Comparison of ENCODE assay signal across 16 cellular contexts in the genomic region with DNA sequence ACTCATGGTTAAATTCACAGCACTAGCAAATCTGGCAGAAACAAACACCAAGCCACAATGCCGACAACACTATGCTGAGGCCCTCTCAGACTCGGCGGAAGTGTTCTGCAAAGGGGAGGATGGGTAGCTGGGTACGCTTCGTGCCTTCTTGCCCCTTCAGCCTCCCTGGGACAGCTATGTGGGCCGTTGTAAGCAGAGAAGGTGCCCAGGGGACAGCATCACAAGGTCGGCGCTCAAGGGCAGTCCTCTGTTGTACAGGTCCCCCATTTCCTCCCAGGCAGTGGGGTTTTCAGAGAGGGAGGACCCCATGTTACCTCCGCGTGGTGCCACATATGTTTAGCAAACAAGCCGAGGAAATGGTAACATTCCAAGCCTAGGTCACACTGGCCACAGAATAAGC.
DNase-seq lines count a peak whose midpoint lies in the region; ATAC-seq and TF ChIP-seq lines count a peak whose summit lies in the region.
"Had no signal": no experiment of that assay in that cellular context is flagged by ENCODE, and none has a peak within 500 bp of the region (broad histone marks: within the 10 kb centered on the region; RNA-seq: fewer than 3 reads in every experiment).

No MANE protein-coding gene starts in this region.

- intact Hi-C loops in Right ventricle myocardium superior (cut with DNase I): no loop called here
- intact Hi-C loops in Right ventricle myocardium inferior (cut with DNase I): no loop called here
- intact Hi-C loops in Panc1 (cut with micrococcal nuclease; ENCODE audit: unreplicated experiment): no loop called here
- intact Hi-C loops in posterior vena cava (cut with DNase I): no loop called here

- TF ChIP-seq EP300 in gastroesophageal sphincter (IDR thresholded peaks at IDR 0.05): no peak

- H3K4me3 ChIP-seq in Panc1 (ENCODE audit: low read depth in 2 of 2, low read length in 2 of 2) (no peak overlapping the region), gastroesophageal sphincter (no peak overlapping the region)
- H3K4me3 ChIP-seq: BLaER1 treated with 17β-estradiol and CSF1 and Interleukin-3, amounts not matched to agents 10 nM and 100 nM had no signal

- no CpG with 5 or more reads among the region's 11 CpGs for WGBS in gastroesophageal sphincter (ENCODE audit: low coverage in 1 of 2), 2 donors

- CTCF ChIA-PET in Panc1 (lab: Charles Lee): no interaction called here

- H3K36me3 ChIP-seq in Panc1 (ENCODE audit: control insufficient read depth, insufficient read depth, low read length) (peaks cover 4% of the 10 kb centered on the region), gastroesophageal sphincter (peaks cover 0 to 88% of the 10 kb centered on the region in 2 donors)

- POLR2A ChIA-PET in Panc1 (lab: Charles Lee): no interaction called here

- H3K4me1 ChIP-seq in Panc1 (ENCODE audit: control insufficient read depth, insufficient read depth, low read length) (peaks cover 92% of the 10 kb centered on the region), gastroesophageal sphincter (peaks cover 0 to 56% (median 9%) of the 10 kb centered on the region in 3 donors)

- H3K27me3 ChIP-seq in Panc1 (ENCODE audit: control insufficient read depth, insufficient read depth, low read length) (no peaks in the 10 kb centered on the region), gastroesophageal sphincter (no peaks in the 10 kb centered on the region)

- ATAC-seq in Right ventricle myocardium superior (ENCODE audit: poor library complexity) (no peak), Right ventricle myocardium inferior (no peak), Panc1 (no peak), gastroesophageal sphincter (no peak), GM21717 (IDR thresholded peaks at IDR 0.05; ENCODE audit: unreplicated experiment) (no peak), GM19351 (IDR thresholded peaks at IDR 0.05; ENCODE audit: unreplicated experiment) (no peak)

- no TSS peak for BruUV-seq in Panc1 (replicated peaks; lab: Mats Ljungman, UMichigan)

- in situ Hi-C loops in Panc1 (cut with HindIII; ENCODE audit: low pct_unique_long_range_greater_than_20kb, low sequenced_read_pairs): no loop called here

- H3K27ac ChIP-seq in Panc1 (ENCODE audit: low read length) (peak overlapping the region; percentile 94), gastroesophageal sphincter (peak overlapping the region in 3 of 4 donors; percentile 30 to 51 (median 31))
- H3K27ac ChIP-seq: BLaER1 treated with 17β-estradiol and CSF1 and Interleukin-3, amounts not matched to agents 10 nM and 100 nM had no signal

- TF ChIP-seq CTCF in Panc1 (IDR thresholded peaks at IDR 0.05) (no peak), gastroesophageal sphincter (IDR thresholded peaks at IDR 0.05) (no peak)

- H3K9me3 ChIP-seq in Panc1 (ENCODE audit: control insufficient read depth, insufficient read depth, low read depth, low read length): no peaks in the 10 kb centered on the region
- no peaks in the 10 kb centered on the region for H3K9me3 ChIP-seq in gastroesophageal sphincter
- H3K9me3 ChIP-seq: BLaER1 treated with 17β-estradiol and CSF1 and Interleukin-3, amounts not matched to agents 10 nM and 100 nM had no signal

- DNase-seq in Right ventricle myocardium superior (peak; percentile 23), Right ventricle myocardium inferior (ENCODE audit: missing footprints) (no peak), Panc1 (ENCODE audit: low read depth, low spot score) (no peak), posterior vena cava (ENCODE audit: low spot score) (peak; percentile 54), dedifferentiated amniotic fluid mesenchymal stem cell (ENCODE audit: extremely low spot score) (no peak)
- DNase-seq: 8988T, Kasumi-1, NCI-H1694 treated with DMSO at 0.1 percent for 48 hours, NCI-H2081 treated with DMSO at 0.1 percent for 48 hours, NCI-H2171 treated with DMSO at 0.1 percent for 48 hours, NCI-H524 treated with DMSO at 0.1 percent for 48 hours, SHP77 treated with DMSO at 0.1 percent for 48 hours had no signal

- no peak for TF ChIP-seq POLR2A in gastroesophageal sphincter (IDR thresholded peaks at IDR 0.05)

Comparison
In these comparisons a context has a peak if more than half of its experiments do, and no peak if none do; other contexts are left out.
1. DNase-seq: peak in Right ventricle myocardium superior (single experiment) and posterior vena cava (single experiment); none in Right ventricle myocardium inferior (single experiment), Panc1 (single experiment) and dedifferentiated amniotic fluid mesenchymal stem cell (single experiment).